Comparison of ENCODE assay signal across 33 cellular contexts in the genomic region with DNA sequence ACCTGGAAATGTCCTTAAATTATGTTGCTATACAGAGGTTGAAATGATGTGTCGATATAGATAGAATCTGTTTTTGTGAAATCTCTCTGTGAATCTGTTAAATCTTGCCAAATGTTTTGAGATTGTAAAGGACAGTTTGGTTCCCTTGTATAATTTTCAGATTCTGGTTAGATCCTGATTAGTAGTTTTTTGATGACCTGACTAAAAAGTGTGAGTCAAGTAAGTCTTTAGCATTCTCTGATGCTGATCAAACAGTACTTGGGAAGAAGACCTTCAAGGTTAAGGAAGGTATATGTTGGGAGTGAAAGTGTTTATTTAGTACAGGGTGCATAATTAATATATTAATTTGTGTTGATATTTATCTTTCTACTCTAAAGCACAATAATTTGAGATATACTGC.
"Had no signal": no experiment of that assay in that cellular context is flagged by ENCODE, and none has a peak within 500 bp of the region (broad histone marks: within the 10 kb centered on the region; RNA-seq: fewer than 3 reads in every experiment).

No MANE protein-coding gene starts in this region.

- H3K4me1 Mint-ChIP-seq: activated CD4-positive, alpha-beta T cell treated with anti-CD3 and anti-CD28 coated beads for 36 hours; activated naive CD8-positive, alpha-beta T cell treated with anti-CD3 and anti-CD28 coated beads for 36 hours; activated naive CD8-positive, alpha-beta T cell treated with anti-CD3 and anti-CD28 coated beads, Interleukin-2, amount 50 U/mL, for 24 hours; endodermal cell had no signal

- H3K27me3 Mint-ChIP-seq: activated CD4-positive, alpha-beta memory T cell treated with anti-CD3 and anti-CD28 coated beads for 36 hours; activated CD4-positive, alpha-beta T cell treated with anti-CD3 and anti-CD28 coated beads for 36 hours; activated CD4-positive, alpha-beta T cell treated with anti-CD3 and anti-CD28 coated beads, Interleukin-2, amount 10 ng/mL, durations not matched to agents 24 days and 14 days; activated naive CD4-positive, alpha-beta T cell treated with anti-CD3 and anti-CD28 coated beads, Interleukin-2, amount 50 U/mL, for 24 hours; activated naive CD8-positive, alpha-beta T cell treated with anti-CD3 and anti-CD28 coated beads for 36 hours; activated naive CD8-positive, alpha-beta T cell treated with anti-CD3 and anti-CD28 coated beads, Interleukin-2, amount 50 U/mL, for 24 hours; central memory CD8-positive, alpha-beta T cell; dendritic cell treated with granulocyte-macrophage colony-stimulating factor and Interleukin-4, amounts not matched to agents 40 ng/mL and 50 ng/mL, for 4 days; T-helper 17 cell had no signal

- H2AFZ ChIP-seq: hepatocyte had no signal

- H3K9me3 Mint-ChIP-seq: activated CD4-positive, alpha-beta memory T cell treated with anti-CD3 and anti-CD28 coated beads for 36 hours; activated CD4-positive, alpha-beta T cell treated with anti-CD3 and anti-CD28 coated beads, Interleukin-2, amount 10 ng/mL, durations not matched to agents 24 days and 14 days; activated naive CD4-positive, alpha-beta T cell treated with anti-CD3 and anti-CD28 coated beads for 36 hours; activated naive CD4-positive, alpha-beta T cell treated with anti-CD3 and anti-CD28 coated beads, Interleukin-2, amount 50 U/mL, for 24 hours; activated naive CD8-positive, alpha-beta T cell treated with anti-CD3 and anti-CD28 coated beads for 36 hours; activated naive CD8-positive, alpha-beta T cell treated with anti-CD3 and anti-CD28 coated beads, Interleukin-2, amount 50 U/mL, for 24 hours; activated T-cell treated with anti-CD3 and anti-CD28 coated beads, Interleukin-2, amount 50 U/mL, for 4 hours; activated T-helper 2 cell treated with anti-CD3 and anti-CD28 coated beads, Interferon-gamma antibody, Interleukin-2, Interleukin-4, amounts not matched to agents 10 μg/mL and 5 μg/mL and 100 μg/mL, durations not matched to agents 14 hours and 24 hours and 36 hours; central memory CD8-positive, alpha-beta T cell; dendritic cell treated with granulocyte-macrophage colony-stimulating factor and Interleukin-4, amounts not matched to agents 40 ng/mL and 50 ng/mL, for 4 days; endodermal cell; T-helper 2 cell treated with Interferon-gamma antibody and Interleukin-4, amounts not matched to agents 5 μg/mL and 100 μg/mL, for 36 hours had no signal

- H3K27ac Mint-ChIP-seq: activated CD4-positive, alpha-beta memory T cell treated with anti-CD3 and anti-CD28 coated beads for 36 hours; activated CD4-positive, alpha-beta T cell treated with anti-CD3 and anti-CD28 coated beads for 36 hours; activated CD4-positive, alpha-beta T cell treated with anti-CD3 and anti-CD28 coated beads, Interleukin-2, amount 10 ng/mL, durations not matched to agents 24 days and 14 days; activated naive CD4-positive, alpha-beta T cell treated with anti-CD3 and anti-CD28 coated beads for 36 hours; activated naive CD4-positive, alpha-beta T cell treated with anti-CD3 and anti-CD28 coated beads, Interleukin-2, amount 50 U/mL, for 24 hours; activated naive CD8-positive, alpha-beta T cell treated with anti-CD3 and anti-CD28 coated beads for 36 hours; activated naive CD8-positive, alpha-beta T cell treated with anti-CD3 and anti-CD28 coated beads, Interleukin-2, amount 50 U/mL, for 24 hours; activated T-helper 2 cell treated with anti-CD3 and anti-CD28 coated beads, Interferon-gamma antibody, Interleukin-2, Interleukin-4, amounts not matched to agents 10 μg/mL and 5 μg/mL and 100 μg/mL, durations not matched to agents 14 hours and 24 hours and 36 hours; dendritic cell treated with granulocyte-macrophage colony-stimulating factor and Interleukin-4, amounts not matched to agents 40 ng/mL and 50 ng/mL, for 4 days; endodermal cell; T-helper 17 cell; T-helper 2 cell treated with Interferon-gamma antibody and Interleukin-4, amounts not matched to agents 5 μg/mL and 100 μg/mL, for 36 hours had no signal

- H3K9me3 ChIP-seq: adrenal gland, gastrocnemius medialis, heart right ventricle had no signal

- FAIRE-seq: astrocyte, bronchial epithelial cell had no signal

- H3K27me3 ChIP-seq: adrenal gland, brain microvascular endothelial cell, dorsolateral prefrontal cortex, foreskin keratinocyte, gastrocnemius medialis, heart right ventricle, hepatocyte had no signal

- H3K27ac ChIP-seq: adrenal gland, brain microvascular endothelial cell, coronary artery, dorsolateral prefrontal cortex, foreskin keratinocyte, heart right ventricle, hepatocyte, WERI-Rb-1 had no signal

- DNase-seq: activated CD4-positive, alpha-beta memory T cell treated with anti-CD3 and anti-CD28 coated beads for 36 hours; activated CD4-positive, alpha-beta T cell treated with anti-CD3 and anti-CD28 coated beads for 36 hours; activated CD4-positive, alpha-beta T cell treated with anti-CD3 and anti-CD28 coated beads, Interleukin-2, amount 10 ng/mL, durations not matched to agents 24 days and 14 days; activated CD4-positive, CD25-positive, alpha-beta regulatory T cell; activated CD4-positive, CD25-positive, alpha-beta regulatory T cell treated with anti-CD3 and anti-CD28 coated beads, Interleukin-2, amount 50 U/mL, for 72 hours; activated CD8-positive, alpha-beta memory T cell treated with anti-CD3 and anti-CD28 coated beads for 24 hours; activated effector memory CD4-positive, alpha-beta T cell treated with anti-CD3 and anti-CD28 coated beads, Interleukin-2, amount 50 U/mL, for 16 hours; activated naive CD4-positive, alpha-beta T cell treated with anti-CD3 and anti-CD28 coated beads for 36 hours; activated naive CD8-positive, alpha-beta T cell treated with anti-CD3 and anti-CD28 coated beads for 36 hours; activated naive CD8-positive, alpha-beta T cell treated with anti-CD3 and anti-CD28 coated beads, Interleukin-2, amount 50 U/mL, for 24 hours; activated T-cell treated with anti-CD3 and anti-CD28 coated beads, Interleukin-2, amount 50 U/mL, for 4 hours; adrenal gland; brain microvascular endothelial cell; dorsolateral prefrontal cortex; effector memory CD4-positive, alpha-beta T cell; endodermal cell; foreskin keratinocyte; gastrocnemius medialis; heart right ventricle; T-helper 1 cell; T-helper 17 cell; T1000; WERI-Rb-1 had no signal

- H3K4me3 Mint-ChIP-seq: activated CD4-positive, alpha-beta memory T cell treated with anti-CD3 and anti-CD28 coated beads for 36 hours; activated CD4-positive, alpha-beta T cell treated with anti-CD3 and anti-CD28 coated beads for 36 hours; activated CD4-positive, alpha-beta T cell treated with anti-CD3 and anti-CD28 coated beads, Interleukin-2, amount 10 ng/mL, durations not matched to agents 24 days and 14 days; activated naive CD4-positive, alpha-beta T cell treated with anti-CD3 and anti-CD28 coated beads for 36 hours; activated naive CD4-positive, alpha-beta T cell treated with anti-CD3 and anti-CD28 coated beads, Interleukin-2, amount 50 U/mL, for 24 hours; activated naive CD8-positive, alpha-beta T cell treated with anti-CD3 and anti-CD28 coated beads for 36 hours; activated naive CD8-positive, alpha-beta T cell treated with anti-CD3 and anti-CD28 coated beads, Interleukin-2, amount 50 U/mL, for 24 hours; activated T-cell treated with anti-CD3 and anti-CD28 coated beads, Interleukin-2, amount 50 U/mL, for 4 hours; central memory CD8-positive, alpha-beta T cell; dendritic cell treated with granulocyte-macrophage colony-stimulating factor and Interleukin-4, amounts not matched to agents 40 ng/mL and 50 ng/mL, for 4 days; endodermal cell; T-helper 17 cell; T-helper 2 cell treated with Interferon-gamma antibody and Interleukin-4, amounts not matched to agents 5 μg/mL and 100 μg/mL, for 36 hours had no signal

- H3K4me3 ChIP-seq: adrenal gland, coronary artery, dorsolateral prefrontal cortex, gastrocnemius medialis, heart right ventricle, hepatocyte had no signal

- H3K4me1 ChIP-seq: adrenal gland, foreskin keratinocyte, heart right ventricle had no signal

- ATAC-seq: activated CD4-positive, alpha-beta T cell treated with anti-CD3 and anti-CD28 coated beads for 36 hours; activated naive CD8-positive, alpha-beta T cell treated with anti-CD3 and anti-CD28 coated beads, Interleukin-2, amount 50 U/mL, for 24 hours; activated T-cell treated with anti-CD3 and anti-CD28 coated beads, Interleukin-2, amount 50 U/mL, for 4 hours; esophagus mucosa; foreskin keratinocyte; gastrocnemius medialis; heart right ventricle; T-helper 17 cell had no signal

- H3K4me2 ChIP-seq: hepatocyte had no signal
